In genomic region chr16:30740364-30741251, GRCh38 we compare ENCODE assay signal across 8 cellular contexts. TPM values are rescaled to one million over a fixed set of nuclear protein-coding genes. Genes with fewer than 3 reads are reported as not detected.
A peak's percentile ranks its signal among the peaks of the same experiment; 100 is the strongest.
DNase-seq lines count a peak whose midpoint lies in the region; ATAC-seq, FAIRE-seq and TF ChIP-seq lines count a peak whose summit lies in the region.

No MANE protein-coding gene starts in this region.

- H3K79me2 ChIP-seq in keratinocyte (ENCODE audit: control insufficient read depth, insufficient read depth, low read length): peaks cover 29% of the 10 kb centered on the region

- POLR2A ChIA-PET in HEK293T (lab: Yijun Ruan, JAX): no interaction called here

- H3K4me3 Mint-ChIP-seq in CD4-positive, CD25-positive, alpha-beta regulatory T cell: no peak overlapping the region
- peak overlapping the region in 2 of 5 experiments; percentile 1 to 10 for H3K4me3 Mint-ChIP-seq in brain

- H3K9me3 Mint-ChIP-seq in CD4-positive, CD25-positive, alpha-beta regulatory T cell: peaks cover 0 to 1% (median 0%) of the 10 kb centered on the region in 7 donors
- H3K9me3 Mint-ChIP-seq in brain: no peaks in the 10 kb centered on the region

- H3K4me3 ChIP-seq in CD4-positive, CD25-positive, alpha-beta regulatory T cell (ENCODE audit: low read depth, low read length): no peak overlapping the region
- H3K4me3 ChIP-seq in LNCaP clone FGC (ENCODE audit: low read depth, low read length): peak overlapping the region; percentile 51
- peak overlapping the region; percentile 60 to 95 (median 79) for H3K4me3 ChIP-seq in keratinocyte (ENCODE audit: control insufficient read depth in 2 of 3, extremely low read depth in 1 of 3, insufficient read depth in 2 of 3, low read depth in 1 of 3, low read length in 3 of 3)
- peak overlapping the region in 1 of 5 donors; percentile 36 for H3K4me3 ChIP-seq in subcutaneous abdominal adipose tissue (ENCODE audit: low read depth in 1 of 5, low read length in 5 of 5)

- no peaks in the 10 kb centered on the region for H3K9me3 ChIP-seq in CD4-positive, CD25-positive, alpha-beta regulatory T cell (ENCODE audit: control insufficient read depth in 2 of 2, low read length in 2 of 2)
- H3K9me3 ChIP-seq in keratinocyte (ENCODE audit: control insufficient read depth, low read depth, low read length) (no peaks in the 10 kb centered on the region), subcutaneous abdominal adipose tissue (ENCODE audit: control insufficient read depth in 5 of 5, low read length in 5 of 5) (no peaks in the 10 kb centered on the region)

- H3K9ac ChIP-seq in keratinocyte (ENCODE audit: control insufficient read depth, extremely low read depth, insufficient read depth, low read length) (peak overlapping the region; percentile 97), subcutaneous abdominal adipose tissue (ENCODE audit: low read length in 5 of 5) (peak overlapping the region in 1 of 5 donors; percentile 16)

- peaks cover 26% of the 10 kb centered on the region for H3K36me3 Mint-ChIP-seq in CD4-positive, CD25-positive, alpha-beta regulatory T cell
- peaks cover 49% of the 10 kb centered on the region for H3K36me3 Mint-ChIP-seq in brain

- H3K27ac Mint-ChIP-seq in CD4-positive, CD25-positive, alpha-beta regulatory T cell: peak overlapping the region in 1 of 3 donors; percentile 62
- H3K27ac Mint-ChIP-seq in brain: peak overlapping the region in 4 of 5 experiments; percentile 50 to 85 (median 74)

- no peaks in the 10 kb centered on the region for H3K27me3 Mint-ChIP-seq in CD4-positive, CD25-positive, alpha-beta regulatory T cell
- H3K27me3 Mint-ChIP-seq in brain: no peaks in the 10 kb centered on the region

- H3K27ac ChIP-seq in CD4-positive, CD25-positive, alpha-beta regulatory T cell (ENCODE audit: insufficient read depth, low read length, poor library complexity, severe bottlenecking): peak overlapping the region; percentile 8
- H3K27ac ChIP-seq in keratinocyte (ENCODE audit: control insufficient read depth, insufficient read depth, low read length) (peak overlapping the region; percentile 100), subcutaneous abdominal adipose tissue (ENCODE audit: low read depth, low read length) (peak overlapping the region; percentile 70)

- H2AFZ ChIP-seq in keratinocyte (ENCODE audit: control insufficient read depth, low read length): no peak overlapping the region

- TF ChIP-seq CTCF in LNCaP clone FGC (IDR thresholded peaks at IDR 0.05; ENCODE audit: control insufficient read depth, extremely low read depth, insufficient read depth) (no peak), brain (conservative IDR thresholded peaks at IDR 0.05) (no peak), keratinocyte (optimal IDR thresholded peaks at IDR 0.05 in 1 of 3, IDR thresholded peaks at IDR 0.05 in 1 of 3, conservative IDR thresholded peaks at IDR 0.05 in 1 of 3; ENCODE audit: extremely low read depth in 1 of 3, insufficient read depth in 2 of 3, low read length in 3 of 3) (no peak)

- no peak for DNase-seq in CD4-positive, CD25-positive, alpha-beta regulatory T cell
- DNase-seq in LNCaP clone FGC (ENCODE audit: low read depth): peak; percentile 91
- peak; percentile 77 for DNase-seq in keratinocyte (ENCODE audit: low read depth, low spot score)
- DNase-seq in HEK293T (ENCODE audit: extremely low spot score): no peak
- no peak for DNase-seq in NK-92 treated with Interleukin-12 subunit alpha and Interleukin-12 subunit beta, amount 100 ng/mL, for 24 hours (lab: John Stamatoyannopoulos, UW)

- H3K27me3 ChIP-seq in CD4-positive, CD25-positive, alpha-beta regulatory T cell (ENCODE audit: control insufficient read depth, insufficient read depth, low read length): no peaks in the 10 kb centered on the region
- H3K27me3 ChIP-seq in keratinocyte (ENCODE audit: control insufficient read depth, extremely low read depth, insufficient read depth, low read length) (no peaks in the 10 kb centered on the region), subcutaneous abdominal adipose tissue (ENCODE audit: control insufficient read depth in 5 of 5, insufficient read depth in 4 of 5, low read length in 5 of 5) (no peaks in the 10 kb centered on the region)

- peaks cover 0 to 15% (median 6%) of the 10 kb centered on the region in 4 donors for H3K4me1 Mint-ChIP-seq in CD4-positive, CD25-positive, alpha-beta regulatory T cell
- no peaks in the 10 kb centered on the region for H3K4me1 Mint-ChIP-seq in brain

- no peaks in the 10 kb centered on the region for H3K9me1 ChIP-seq in keratinocyte (ENCODE audit: control insufficient read depth, extremely low read depth, insufficient read depth, low read length)

- peak overlapping the region; percentile 89 for H3K4me2 ChIP-seq in keratinocyte (ENCODE audit: control insufficient read depth, extremely low read depth, insufficient read depth, low read depth, low read length)

- dilution Hi-C loops in keratinocyte (cut with MboI; ENCODE audit: extremely low pct_ligation_motif_present, low sequenced_read_pairs): no loop called here

- H4K20me1 ChIP-seq in keratinocyte (ENCODE audit: control insufficient read depth, extremely low read depth, insufficient read depth, low read length): peaks cover 4% of the 10 kb centered on the region

- CTCF ChIA-PET in HEK293T (lab: Yijun Ruan, JAX): interaction anchor here (0.8 kb wide), 1 partner anchor 19 kb away, joined by 3 read pairs; no protein-coding TSS in a partner anchor

- no peak for ATAC-seq in CD4-positive, CD25-positive, alpha-beta regulatory T cell (ENCODE audit: low read depth in 2 of 2)
- no peak for ATAC-seq in GM18519 (IDR thresholded peaks at IDR 0.05; ENCODE audit: low FRiP score, unreplicated experiment)

- H3K36me3 ChIP-seq in CD4-positive, CD25-positive, alpha-beta regulatory T cell (ENCODE audit: control insufficient read depth, insufficient read depth, low read length): peaks cover 46% of the 10 kb centered on the region
- H3K36me3 ChIP-seq in keratinocyte (ENCODE audit: control insufficient read depth in 2 of 2, extremely low read depth in 1 of 2, insufficient read depth in 2 of 2, low read length in 2 of 2) (peaks cover 31 to 42% of the 10 kb centered on the region in 2 experiments), subcutaneous abdominal adipose tissue (ENCODE audit: control insufficient read depth in 5 of 5, insufficient read depth in 5 of 5, low read length in 5 of 5) (peaks cover 6 to 70% (median 54%) of the 10 kb centered on the region in 5 donors)

- peak; percentile 92 for FAIRE-seq in keratinocyte (lab: Jason Lieb, UNC)

- no peaks in the 10 kb centered on the region for H3K4me1 ChIP-seq in CD4-positive, CD25-positive, alpha-beta regulatory T cell (ENCODE audit: control insufficient read depth, insufficient read depth, low read length, poor library complexity, severe bottlenecking)
- H3K4me1 ChIP-seq in keratinocyte (ENCODE audit: control insufficient read depth, extremely low read depth, insufficient read depth, low read length): peaks cover 25% of the 10 kb centered on the region
- peaks cover 5 to 17% (median 13%) of the 10 kb centered on the region in 5 donors for H3K4me1 ChIP-seq in subcutaneous abdominal adipose tissue (ENCODE audit: control insufficient read depth in 5 of 5, insufficient read depth in 5 of 5, low read length in 5 of 5)

RNA-seq across cellular contexts. Expression of gene PHKG2, which starts 7.6 kb away (rescaled TPM):
- 43.9 TPM for total RNA-seq in CD4-positive, CD25-positive, alpha-beta regulatory T cell
- 10 to 100 TPM; 39.5 to 48.5 (median 44.7) TPM for polyA plus RNA-seq in CD4-positive, CD25-positive, alpha-beta regulatory T cell
- polyA plus RNA-seq in brain (ENCODE audit: insufficient read depth, low read depth, low replicate concordance) (39.0 TPM), keratinocyte (28.9 to 40.6 TPM (median 31.8 TPM) in 3 replicates)
- polyA plus RNA-seq in keratinocyte (2011; ENCODE audit: low read depth): 9.0 TPM
- polyA plus RNA-seq in keratinocyte (2011; cell fraction: cytosol; rRNA removed): 16.2 and 16.6 TPM in 2 replicates
- 121 and 138 TPM in 2 replicates for polyA plus RNA-seq in keratinocyte (2011; cell fraction: nucleus; rRNA removed)
- 20.9 and 28.6 TPM in 2 replicates for polyA plus RNA-seq in keratinocyte (2012; ENCODE audit: low replicate concordance)
- 29.8 to 36.4 TPM (median 34.7 TPM) in 3 replicates for polyA minus RNA-seq in keratinocyte
- 15.7 TPM for polyA minus RNA-seq in keratinocyte (2011; cell fraction: cytosol; rRNA and poly(A)+ RNA removed)
- polyA minus RNA-seq in keratinocyte (2011; cell fraction: nucleus; rRNA and poly(A)+ RNA removed): 28.6 and 36.6 TPM in 2 replicates

RNA-seq across cellular contexts. Expression of gene CFAP119, which starts 21.3 kb away (rescaled TPM):
- total RNA-seq in CD4-positive, CD25-positive, alpha-beta regulatory T cell: 1.8 TPM
- polyA plus RNA-seq in CD4-positive, CD25-positive, alpha-beta regulatory T cell: 1 to 10 TPM in 1 of 4 donors, under 1 TPM in 2, not detected in 1; 0.23 to 1.5 (median 0.59) TPM
- polyA plus RNA-seq in brain (ENCODE audit: insufficient read depth, low read depth, low replicate concordance) (13.4 TPM), keratinocyte (2.2 to 3.0 TPM (median 2.3 TPM) in 3 replicates)
- 0.62 TPM for polyA plus RNA-seq in keratinocyte (2011; ENCODE audit: low read depth)
- polyA plus RNA-seq in keratinocyte (2011; cell fraction: cytosol; rRNA removed): 0.34 and 0.39 TPM in 2 replicates
- polyA plus RNA-seq in keratinocyte (2011; cell fraction: nucleus; rRNA removed): 7.1 and 7.8 TPM in 2 replicates
- 0.97 and 2.1 TPM in 2 replicates for polyA plus RNA-seq in keratinocyte (2012; ENCODE audit: low replicate concordance)
- 0.35 TPM in 1 of 3 replicates, not detected in the others for polyA minus RNA-seq in keratinocyte
- polyA minus RNA-seq in keratinocyte (2011; cell fraction: cytosol; rRNA and poly(A)+ RNA removed): 3.1 TPM
- 0.39 and 0.63 TPM in 2 replicates for polyA minus RNA-seq in keratinocyte (2011; cell fraction: nucleus; rRNA and poly(A)+ RNA removed)

RNA-seq across cellular contexts. Expression of gene RNF40, which starts 21.5 kb away (rescaled TPM):
- 66.2 TPM for total RNA-seq in CD4-positive, CD25-positive, alpha-beta regulatory T cell
- 10 to 100 TPM; 19.0 to 26.9 (median 22.9) TPM for polyA plus RNA-seq in CD4-positive, CD25-positive, alpha-beta regulatory T cell
- polyA plus RNA-seq in brain (ENCODE audit: insufficient read depth, low read depth, low replicate concordance) (225 TPM), keratinocyte (45.2 to 59.6 TPM (median 52.7 TPM) in 3 replicates)
- 53.5 TPM for polyA plus RNA-seq in keratinocyte (2011; ENCODE audit: low read depth)
- 43.2 and 45.2 TPM in 2 replicates for polyA plus RNA-seq in keratinocyte (2011; cell fraction: cytosol; rRNA removed)
- 67.2 and 85.5 TPM in 2 replicates for polyA plus RNA-seq in keratinocyte (2011; cell fraction: nucleus; rRNA removed)
- polyA plus RNA-seq in keratinocyte (2012; ENCODE audit: low replicate concordance): 43.1 and 60.9 TPM in 2 replicates
- 63.2 to 88.0 TPM (median 66.8 TPM) in 3 replicates for polyA minus RNA-seq in keratinocyte
- polyA minus RNA-seq in keratinocyte (2011; cell fraction: cytosol; rRNA and poly(A)+ RNA removed): 42.8 TPM
- 23.4 and 43.4 TPM in 2 replicates for polyA minus RNA-seq in keratinocyte (2011; cell fraction: nucleus; rRNA and poly(A)+ RNA removed)

RNA-seq across cellular contexts. Expression of gene SRCAP, which starts 41.6 kb away (rescaled TPM):
- 83.0 TPM for total RNA-seq in CD4-positive, CD25-positive, alpha-beta regulatory T cell
- 10 to 100 TPM in 1 of 4 donors, 1 to 10 TPM in 3; 4.9 to 12.4 (median 7.5) TPM for polyA plus RNA-seq in CD4-positive, CD25-positive, alpha-beta regulatory T cell
- polyA plus RNA-seq in brain (ENCODE audit: insufficient read depth, low read depth, low replicate concordance) (40.4 TPM), keratinocyte (1.0 to 4.6 TPM (median 1.4 TPM) in 3 replicates)
- polyA plus RNA-seq in keratinocyte (2011; ENCODE audit: low read depth): 5.6 TPM
- 1.6 and 2.8 TPM in 2 replicates for polyA plus RNA-seq in keratinocyte (2011; cell fraction: cytosol; rRNA removed)
- 21.8 and 24.4 TPM in 2 replicates for polyA plus RNA-seq in keratinocyte (2011; cell fraction: nucleus; rRNA removed)
- 6.1 and 14.4 TPM in 2 replicates for polyA plus RNA-seq in keratinocyte (2012; ENCODE audit: low replicate concordance)
- 10.7 to 92.1 TPM (median 11.8 TPM) in 3 replicates for polyA minus RNA-seq in keratinocyte
- 9.0 TPM for polyA minus RNA-seq in keratinocyte (2011; cell fraction: cytosol; rRNA and poly(A)+ RNA removed)
- 21.9 and 33.0 TPM in 2 replicates for polyA minus RNA-seq in keratinocyte (2011; cell fraction: nucleus; rRNA and poly(A)+ RNA removed)

RNA-seq across cellular contexts. Expression of gene ZNF629, which starts 46.4 kb away (rescaled TPM):
- total RNA-seq in CD4-positive, CD25-positive, alpha-beta regulatory T cell: 0.49 TPM
- under 1 TPM; 0.23 to 0.79 (median 0.39) TPM for polyA plus RNA-seq in CD4-positive, CD25-positive, alpha-beta regulatory T cell
- polyA plus RNA-seq in brain (ENCODE audit: insufficient read depth, low read depth, low replicate concordance) (22.0 TPM), keratinocyte (3.6 to 6.0 TPM (median 4.1 TPM) in 3 replicates)
- polyA plus RNA-seq in keratinocyte (2011; ENCODE audit: low read depth): 2.0 TPM
- polyA plus RNA-seq in keratinocyte (2011; cell fraction: cytosol; rRNA removed): 3.4 and 5.1 TPM in 2 replicates
- polyA plus RNA-seq in keratinocyte (2011; cell fraction: nucleus; rRNA removed): 10.3 and 12.4 TPM in 2 replicates
- 5.5 and 11.0 TPM in 2 replicates for polyA plus RNA-seq in keratinocyte (2012; ENCODE audit: low replicate concordance)
- 4.6 to 9.9 TPM (median 5.6 TPM) in 3 replicates for polyA minus RNA-seq in keratinocyte
- polyA minus RNA-seq in keratinocyte (2011; cell fraction: cytosol; rRNA and poly(A)+ RNA removed): 8.1 TPM
- 10.2 and 11.9 TPM in 2 replicates for polyA minus RNA-seq in keratinocyte (2011; cell fraction: nucleus; rRNA and poly(A)+ RNA removed)

Comparison
In these comparisons a context has a peak if more than half of its experiments do, and no peak if none do; other contexts are left out.
1. DNase-seq: peak in LNCaP clone FGC (single experiment) and keratinocyte (single experiment); none in CD4-positive, CD25-positive, alpha-beta regulatory T cell (0 of 3), HEK293T (single experiment) and NK-92 treated with Interleukin-12 subunit alpha and Interleukin-12 subunit beta, amount 100 ng/mL, for 24 hours (single experiment).
2. H3K27ac ChIP-seq: peak in every context shown above with its lines; median percentile 100 in keratinocyte; 70 in subcutaneous abdominal adipose tissue; 8 in CD4-positive, CD25-positive, alpha-beta regulatory T cell.